ENCODE assay signal across 11 cellular contexts in the genomic region with DNA sequence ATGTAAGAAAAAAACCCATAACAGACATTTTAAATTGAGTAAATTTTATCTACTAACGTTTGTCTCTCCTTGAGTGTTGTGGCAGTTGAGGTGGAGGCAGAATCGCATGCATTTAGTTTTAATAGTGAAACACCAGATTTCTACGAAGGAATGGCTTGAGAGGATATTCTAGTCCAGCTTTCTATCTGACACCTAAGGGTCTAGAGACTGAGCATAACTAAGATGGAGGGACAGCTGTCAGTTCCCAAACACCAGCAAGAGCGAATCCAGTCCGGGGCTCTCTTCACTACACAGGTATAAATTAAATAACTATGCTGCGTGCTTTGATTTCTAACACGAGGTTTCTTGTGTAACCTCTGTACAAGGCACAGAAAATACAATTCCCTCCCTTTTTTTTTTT. TPM values are rescaled to one million over a fixed set of nuclear protein-coding genes. Genes with fewer than 3 reads are reported as not detected.
A peak's percentile ranks its signal among the peaks of the same experiment; 100 is the strongest.
DNase-seq lines count a peak whose midpoint lies in the region; ATAC-seq and TF ChIP-seq lines count a peak whose summit lies in the region.
"Had no signal": no experiment of that assay in that cellular context is flagged by ENCODE, and none has a peak within 500 bp of the region (broad histone marks: within the 10 kb centered on the region; RNA-seq: fewer than 3 reads in every experiment).

No MANE protein-coding gene starts in this region.

- WGBS in thymus: 85% methylated on average over 7 of the region's 7 CpGs

- H3K9me3 Mint-ChIP-seq in activated CD4-positive, alpha-beta memory T cell treated with anti-CD3 and anti-CD28 coated beads for 36 hours: no peaks in the 10 kb centered on the region
- no peaks in the 10 kb centered on the region for H3K9me3 Mint-ChIP-seq in immature natural killer cell

- peaks cover 56% of the 10 kb centered on the region for H3K4me1 Mint-ChIP-seq in activated CD4-positive, alpha-beta memory T cell treated with anti-CD3 and anti-CD28 coated beads for 36 hours (ENCODE audit: low read depth)
- peaks cover 56 to 78% of the 10 kb centered on the region in 2 donors for H3K4me1 Mint-ChIP-seq in immature natural killer cell

- H3K27me3 ChIP-seq in cardiac muscle cell: no peaks in the 10 kb centered on the region
- no peaks in the 10 kb centered on the region for H3K27me3 ChIP-seq in thymus (ENCODE audit: control insufficient read depth, insufficient read depth)

- no peaks in the 10 kb centered on the region for H3K36me3 ChIP-seq in cardiac muscle cell
- no peaks in the 10 kb centered on the region for H3K36me3 ChIP-seq in thymus (ENCODE audit: control insufficient read depth, insufficient read depth)

- CTCF ChIA-PET in activated CD4-positive, alpha-beta memory T cell treated with anti-CD3 and anti-CD28 coated beads for 36 hours (lab: Charles Lee): interaction anchor here (0.6 kb wide), 1 partner anchor 1182 kb away, joined by 3 read pairs; no protein-coding TSS in a partner anchor

- H3K4me1 ChIP-seq in cardiac muscle cell (ENCODE audit: low read depth): peaks cover 29% of the 10 kb centered on the region
- peaks cover 16% of the 10 kb centered on the region for H3K4me1 ChIP-seq in thymus (ENCODE audit: control insufficient read depth, insufficient read depth, low read length)

- H3K4me3 Mint-ChIP-seq in activated CD4-positive, alpha-beta memory T cell treated with anti-CD3 and anti-CD28 coated beads for 36 hours: peak overlapping the region; percentile 86
- H3K4me3 Mint-ChIP-seq in immature natural killer cell: peak overlapping the region; percentile 95 to 100 (median 98)

- H3K27ac ChIP-seq in cardiac muscle cell (peak overlapping the region; percentile 99), thymus (ENCODE audit: low read depth) (no peak overlapping the region)

- H3K4me3 ChIP-seq in cardiac muscle cell (no peak overlapping the region), thymus (ENCODE audit: low read length) (peak overlapping the region; percentile 31)

- POLR2A ChIA-PET in activated CD4-positive, alpha-beta memory T cell treated with anti-CD3 and anti-CD28 coated beads for 36 hours (lab: Charles Lee): no interaction called here

- ATAC-seq in Right ventricle myocardium inferior: no peak
- ATAC-seq in HG02884 (IDR thresholded peaks at IDR 0.05; ENCODE audit: unreplicated experiment): no peak

- H3K9me3 ChIP-seq in cardiac muscle cell (ENCODE audit: low read depth): no peaks in the 10 kb centered on the region
- no peaks in the 10 kb centered on the region for H3K9me3 ChIP-seq in thymus (ENCODE audit: control insufficient read depth)

- DNase-seq in cardiac muscle cell (ENCODE audit: low read depth in 1 of 2, low spot score in 1 of 2) (no peak), Right ventricle myocardium inferior (ENCODE audit: missing footprints) (no peak), immature natural killer cell (no peak), iPS-NIHi11 (ENCODE audit: low spot score) (no peak), SIG-M5 treated with dmso at 0.1 percent for 504 hours (lab: John Stamatoyannopoulos, UW; ENCODE audit: unreplicated experiment) (no peak)
- DNase-seq in activated CD4-positive, alpha-beta memory T cell treated with anti-CD3 and anti-CD28 coated beads for 36 hours: no peak
- DNase-seq: amniotic stem cell, DMS79, NCI-H446 treated with DMSO at 0.1 percent for 48 hours had no signal

- intact Hi-C loops in Right ventricle myocardium inferior (cut with DNase I): loop anchor here (10.0 kb wide), 1 partner anchor 350 kb away; the partner anchor contains the start of gene ANP32B
- intact Hi-C loops in activated CD4-positive, alpha-beta memory T cell treated with anti-CD3 and anti-CD28 coated beads for 36 hours (cut with micrococcal nuclease): loop anchor here (10.0 kb wide), 3 partner anchors 170 to 1220 kb away; partner anchors contain the start of genes ZNF367 and ZNF782

- H3K27me3 Mint-ChIP-seq in activated CD4-positive, alpha-beta memory T cell treated with anti-CD3 and anti-CD28 coated beads for 36 hours: no peaks in the 10 kb centered on the region
- peaks cover 3 to 16% (median 6%) of the 10 kb centered on the region in 3 donors for H3K27me3 Mint-ChIP-seq in immature natural killer cell (ENCODE audit: low read depth in 3 of 3)

- H3K36me3 Mint-ChIP-seq in activated CD4-positive, alpha-beta memory T cell treated with anti-CD3 and anti-CD28 coated beads for 36 hours: peaks cover 17% of the 10 kb centered on the region
- H3K36me3 Mint-ChIP-seq in immature natural killer cell: no peaks in the 10 kb centered on the region

- TF ChIP-seq CTCF in cardiac muscle cell (IDR thresholded peaks at IDR 0.05; ENCODE audit: low read depth, low read length): no peak

- peak overlapping the region; percentile 97 for H3K27ac Mint-ChIP-seq in activated CD4-positive, alpha-beta memory T cell treated with anti-CD3 and anti-CD28 coated beads for 36 hours
- H3K27ac Mint-ChIP-seq in immature natural killer cell: peak overlapping the region; percentile 99 to 100 (median 100)

RNA-seq across cellular contexts. Expression of gene NCBP1, which starts 1.4 kb away (rescaled TPM):
- 22.1 and 26.6 TPM in 2 replicates for total RNA-seq in cardiac muscle cell
- 34.4 and 39.2 TPM in 2 replicates for polyA plus RNA-seq in cardiac muscle cell
- total RNA-seq in Right ventricle myocardium inferior: 20.0 TPM
- 10 to 100 TPM; 43.4 to 47.2 TPM for total RNA-seq in activated CD4-positive, alpha-beta memory T cell treated with anti-CD3 and anti-CD28 coated beads for 36 hours
- polyA plus RNA-seq in immature natural killer cell: 10 to 100 TPM; 11.0 to 15.8 (median 12.8) TPM
- 20.3 TPM for polyA plus RNA-seq in thymus

RNA-seq across cellular contexts. Expression of gene TSTD2, which starts 1.9 kb away (rescaled TPM):
- total RNA-seq in cardiac muscle cell: 22.6 and 25.9 TPM in 2 replicates
- polyA plus RNA-seq in cardiac muscle cell: 14.6 and 17.2 TPM in 2 replicates
- total RNA-seq in Right ventricle myocardium inferior: 24.8 TPM
- total RNA-seq in activated CD4-positive, alpha-beta memory T cell treated with anti-CD3 and anti-CD28 coated beads for 36 hours: 10 to 100 TPM; 10.3 to 13.4 TPM
- polyA plus RNA-seq in immature natural killer cell: 10 to 100 TPM in 2 of 3 donors, 1 to 10 TPM in 1; 9.8 to 10.5 (median 10.0) TPM
- 19.6 TPM for polyA plus RNA-seq in thymus
